ENCODE assay signal across 8 cellular contexts in genomic region chr2:64654063-64654811, GRCh38. TPM values are rescaled to one million over a fixed set of nuclear protein-coding genes. Genes with fewer than 3 reads are reported as not detected.
A peak's percentile ranks its signal among the peaks of the same experiment; 100 is the strongest.
DNase-seq lines count a peak whose midpoint lies in the region; ATAC-seq and TF ChIP-seq lines count a peak whose summit lies in the region.

No MANE protein-coding gene starts in this region.

- H3K27ac Mint-ChIP-seq in activated CD8-positive, alpha-beta T cell treated with anti-CD3 and anti-CD28 coated beads for 36 hours, result peak overlapping the region; percentile 87
- peak overlapping the region in 1 of 2 donors; percentile 87 for H3K27ac Mint-ChIP-seq in stimulated activated naive CD8-positive, alpha-beta T cell treated with anti-CD3 and anti-CD28 coated beads, Interleukin-15, amount 100 ng/mL, for 72 hours

- peak; percentile 78 to 79 for DNase-seq in AML-193 (lab: John Stamatoyannopoulos, UW)
- peak; percentile 68 for DNase-seq in NCI-H82 treated with DMSO at 0.1 percent for 48 hours (lab: John Stamatoyannopoulos, UW; ENCODE audit: unreplicated experiment)
- DNase-seq in activated CD8-positive, alpha-beta T cell treated with anti-CD3 and anti-CD28 coated beads for 36 hours, result peak; percentile 86
- peak; percentile 64 for DNase-seq in effector CD4-positive, alpha-beta T cell
- peak; percentile 46 for DNase-seq in midbrain (lab: John Stamatoyannopoulos, UW)
- peak; percentile 68 to 74 for DNase-seq in stimulated activated naive CD8-positive, alpha-beta T cell treated with anti-CD3 and anti-CD28 coated beads, Interleukin-15, amount 100 ng/mL, for 72 hours

- peak overlapping the region; percentile 75 for H3K4me3 Mint-ChIP-seq in activated CD8-positive, alpha-beta T cell treated with anti-CD3 and anti-CD28 coated beads for 36 hours
- peak overlapping the region; percentile 85 to 92 for H3K4me3 Mint-ChIP-seq in stimulated activated naive CD8-positive, alpha-beta T cell treated with anti-CD3 and anti-CD28 coated beads, Interleukin-15, amount 100 ng/mL, for 72 hours

- no peak for TF ChIP-seq CTCF in activated CD8-positive, alpha-beta T cell treated with anti-CD3 and anti-CD28 coated beads for 36 hours (IDR thresholded peaks at IDR 0.05)

- CTCF ChIA-PET in activated CD8-positive, alpha-beta T cell treated with anti-CD3 and anti-CD28 coated beads for 36 hours (lab: Charles Lee), result interaction anchor here (0.7 to 7.0 kb wide), 36 partner anchors 9 to 327 kb away, joined by 3 to 83 read pairs (median 4); partner anchors contain the start of gene AFTPH

- H3K27me3 Mint-ChIP-seq in activated CD8-positive, alpha-beta T cell treated with anti-CD3 and anti-CD28 coated beads for 36 hours, result no peaks in the 10 kb centered on the region
- no peaks in the 10 kb centered on the region for H3K27me3 Mint-ChIP-seq in stimulated activated naive CD8-positive, alpha-beta T cell treated with anti-CD3 and anti-CD28 coated beads, Interleukin-15, amount 100 ng/mL, for 72 hours

- H3K4me1 Mint-ChIP-seq in activated CD8-positive, alpha-beta T cell treated with anti-CD3 and anti-CD28 coated beads for 36 hours (ENCODE audit: low read depth), result peaks cover 72% of the 10 kb centered on the region
- H3K4me1 Mint-ChIP-seq in stimulated activated naive CD8-positive, alpha-beta T cell treated with anti-CD3 and anti-CD28 coated beads, Interleukin-15, amount 100 ng/mL, for 72 hours, result peaks cover 76% of the 10 kb centered on the region

- ATAC-seq in GM19035 (IDR thresholded peaks at IDR 0.05; ENCODE audit: unreplicated experiment), result peak; percentile 47
- peak; percentile 46 for ATAC-seq in HG03342 (IDR thresholded peaks at IDR 0.05; ENCODE audit: unreplicated experiment)
- peak; percentile 63 for ATAC-seq in activated CD8-positive, alpha-beta T cell treated with anti-CD3 and anti-CD28 coated beads for 36 hours
- ATAC-seq in stimulated activated naive CD8-positive, alpha-beta T cell treated with anti-CD3 and anti-CD28 coated beads, Interleukin-15, amount 100 ng/mL, for 72 hours, result peak; percentile 62

- peaks cover 8% of the 10 kb centered on the region for H3K36me3 Mint-ChIP-seq in activated CD8-positive, alpha-beta T cell treated with anti-CD3 and anti-CD28 coated beads for 36 hours (ENCODE audit: low read depth)

- intact Hi-C loops in activated CD8-positive, alpha-beta T cell treated with anti-CD3 and anti-CD28 coated beads for 36 hours (cut with micrococcal nuclease), result loop anchor here (5.0 to 10.0 kb wide), 3 partner anchors 43 to 519 kb away; no protein-coding TSS in a partner anchor

- no peaks in the 10 kb centered on the region for H3K9me3 Mint-ChIP-seq in activated CD8-positive, alpha-beta T cell treated with anti-CD3 and anti-CD28 coated beads for 36 hours
- no peaks in the 10 kb centered on the region for H3K9me3 Mint-ChIP-seq in stimulated activated naive CD8-positive, alpha-beta T cell treated with anti-CD3 and anti-CD28 coated beads, Interleukin-15, amount 100 ng/mL, for 72 hours

- POLR2A ChIA-PET in activated CD8-positive, alpha-beta T cell treated with anti-CD3 and anti-CD28 coated beads for 36 hours (lab: Charles Lee), result interaction anchor here (0.6 to 6.0 kb wide), 24 partner anchors 9 to 213 kb away, joined by 3 to 56 read pairs (median 6); partner anchors contain the start of gene AFTPH

RNA-seq across cellular contexts. Expression of gene SERTAD2, which starts 0.5 kb away (rescaled TPM):
- 10 to 100 TPM; 31.2 to 33.9 TPM for total RNA-seq in activated CD8-positive, alpha-beta T cell treated with anti-CD3 and anti-CD28 coated beads for 36 hours

Comparison
In these comparisons a context has a peak if more than half of its experiments do, and no peak if none do; other contexts are left out.
1. Peak in every context shown above with its lines: DNase-seq and ATAC-seq.